ENCODE assay signal across 1 cellular context in genomic region chr4:146155152-146155724, GRCh38.
TF ChIP-seq lines count a peak whose summit lies in the region.

No MANE protein-coding gene starts in this region.

TF ChIP-seq in GM12878, 131 proteins besides CTCF, POLR2A, EP300 and RAD21 (continued from another document):
- TF ChIP-seq, protein P1, sequence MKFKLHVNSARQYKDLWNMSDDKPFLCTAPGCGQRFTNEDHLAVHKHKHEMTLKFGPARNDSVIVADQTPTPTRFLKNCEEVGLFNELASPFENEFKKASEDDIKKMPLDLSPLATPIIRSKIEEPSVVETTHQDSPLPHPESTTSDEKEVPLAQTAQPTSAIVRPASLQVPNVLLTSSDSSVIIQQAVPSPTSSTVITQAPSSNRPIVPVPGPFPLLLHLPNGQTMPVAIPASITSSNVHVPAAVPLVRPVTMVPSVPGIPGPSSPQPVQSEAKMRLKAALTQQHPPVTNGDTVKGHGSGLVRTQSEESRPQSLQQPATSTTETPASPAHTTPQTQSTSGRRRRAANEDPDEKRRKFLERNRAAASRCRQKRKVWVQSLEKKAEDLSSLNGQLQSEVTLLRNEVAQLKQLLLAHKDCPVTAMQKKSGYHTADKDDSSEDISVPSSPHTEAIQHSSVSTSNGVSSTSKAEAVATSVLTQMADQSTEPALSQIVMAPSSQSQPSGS (IDR thresholded peaks at IDR 0.05; ENCODE audit: low read length) = 0 out of 2 replicates have a peak, but pooled peaks have one; percentile 37
- peak in 1 of 2 experiments; percentile 54; a peak in 1 of 4 replicates for TF ChIP-seq ETV6 (conservative IDR thresholded peaks at IDR 0.05 in 1 of 2, IDR thresholded peaks at IDR 0.05 in 1 of 2; ENCODE audit: borderline replicate concordance in 1 of 2, low read depth in 1 of 2)
- 0 out of 2 replicates have a peak, but pooled peaks have one; percentile 28 for TF ChIP-seq CREB1 (IDR thresholded peaks at IDR 0.05; ENCODE audit: low read depth)
- TF ChIP-seq NFIC (IDR thresholded peaks at IDR 0.05; ENCODE audit: low read depth, low read length) = peak; percentile 46; the same call in 1 of the 2 replicates
- no peak for TF ChIP-seq RUNX3 (IDR thresholded peaks at IDR 0.05; ENCODE audit: low read length)
- TF ChIP-seq, protein P2, sequence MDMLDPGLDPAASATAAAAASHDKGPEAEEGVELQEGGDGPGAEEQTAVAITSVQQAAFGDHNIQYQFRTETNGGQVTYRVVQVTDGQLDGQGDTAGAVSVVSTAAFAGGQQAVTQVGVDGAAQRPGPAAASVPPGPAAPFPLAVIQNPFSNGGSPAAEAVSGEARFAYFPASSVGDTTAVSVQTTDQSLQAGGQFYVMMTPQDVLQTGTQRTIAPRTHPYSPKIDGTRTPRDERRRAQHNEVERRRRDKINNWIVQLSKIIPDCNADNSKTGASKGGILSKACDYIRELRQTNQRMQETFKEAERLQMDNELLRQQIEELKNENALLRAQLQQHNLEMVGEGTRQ (IDR thresholded peaks at IDR 0.05; ENCODE audit: borderline replicate concordance, low read depth, low read length) = no peak
